Comparison of ENCODE assay signal across 24 cellular contexts in the genomic region with DNA sequence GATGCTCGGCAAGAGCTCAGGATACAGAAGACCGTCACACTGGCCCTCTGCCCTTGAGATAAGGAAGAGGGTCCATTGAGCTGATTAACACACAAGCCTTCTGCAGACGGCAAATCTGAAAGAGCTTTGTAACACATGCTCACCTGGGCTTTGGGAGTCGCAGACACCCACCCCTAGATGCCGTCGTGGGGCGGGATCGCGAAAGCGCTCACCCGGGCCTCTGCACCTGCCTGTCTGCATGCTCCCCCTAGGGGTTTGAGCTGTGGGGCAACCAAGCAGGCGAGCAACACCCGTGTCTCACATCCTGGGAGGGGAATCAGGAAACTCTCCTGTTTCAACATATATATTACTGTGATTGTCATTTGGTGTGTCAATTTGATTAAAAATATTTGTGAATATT.
"Had no signal": no experiment of that assay in that cellular context is flagged by ENCODE, and none has a peak within 500 bp of the region (broad histone marks: within the 10 kb centered on the region; RNA-seq: fewer than 3 reads in every experiment).

No MANE protein-coding gene starts in this region.

- H3K36me3 ChIP-seq: brain microvascular endothelial cell, colonic mucosa, prostate gland, right atrium auricular region had no signal

- H3K27me3 Mint-ChIP-seq: activated naive CD4-positive, alpha-beta T cell treated with anti-CD3 and anti-CD28 coated beads, Interleukin-2, amount 10 ng/mL, durations not matched to agents 7 days and 5 days; activated naive CD8-positive, alpha-beta T cell treated with anti-CD3 and anti-CD28 coated beads, Interleukin-2, amount 50 U/mL, for 24 hours; stimulated activated naive CD8-positive, alpha-beta T cell treated with anti-CD3 and anti-CD28 coated beads, Interleukin-15, amount 100 ng/mL, for 72 hours had no signal

- H3K36me3 Mint-ChIP-seq: activated naive CD4-positive, alpha-beta T cell treated with anti-CD3 and anti-CD28 coated beads, Interleukin-2, amount 10 ng/mL, durations not matched to agents 7 days and 5 days; mesothelial cell of epicardium had no signal

- H3K27me3 ChIP-seq: brain microvascular endothelial cell, colonic mucosa, right atrium auricular region had no signal

- H3K4me1 Mint-ChIP-seq: activated naive CD4-positive, alpha-beta T cell treated with anti-CD3 and anti-CD28 coated beads, Interleukin-2, amount 10 ng/mL, durations not matched to agents 7 days and 5 days; activated naive CD8-positive, alpha-beta T cell treated with anti-CD3 and anti-CD28 coated beads, Interleukin-2, amount 50 U/mL, for 24 hours; immature natural killer cell; mesothelial cell of epicardium; nephron progenitor cell; stimulated activated naive CD8-positive, alpha-beta T cell treated with anti-CD3 and anti-CD28 coated beads, Interleukin-15, amount 100 ng/mL, for 72 hours had no signal

- ATAC-seq: activated naive CD8-positive, alpha-beta T cell treated with anti-CD3 and anti-CD28 coated beads, Interleukin-2, amount 50 U/mL, for 24 hours; stimulated activated naive CD8-positive, alpha-beta T cell treated with anti-CD3 and anti-CD28 coated beads, Interleukin-15, amount 100 ng/mL, for 72 hours had no signal

- H3K27ac ChIP-seq: brain microvascular endothelial cell, colonic mucosa, prostate gland, right atrium auricular region had no signal

- H3K4me1 ChIP-seq: colonic mucosa, prostate gland, right atrium auricular region had no signal

- H3K4me3 ChIP-seq: colonic mucosa, prostate gland, right atrium auricular region had no signal

- H3K27ac Mint-ChIP-seq: activated naive CD4-positive, alpha-beta T cell treated with anti-CD3 and anti-CD28 coated beads, Interleukin-2, amount 10 ng/mL, durations not matched to agents 7 days and 5 days; activated naive CD8-positive, alpha-beta T cell treated with anti-CD3 and anti-CD28 coated beads, Interleukin-2, amount 50 U/mL, for 24 hours; immature natural killer cell; mesothelial cell of epicardium; stimulated activated naive CD8-positive, alpha-beta T cell treated with anti-CD3 and anti-CD28 coated beads, Interleukin-15, amount 100 ng/mL, for 72 hours had no signal

- H3K4me3 Mint-ChIP-seq: activated naive CD4-positive, alpha-beta T cell treated with anti-CD3 and anti-CD28 coated beads, Interleukin-2, amount 10 ng/mL, durations not matched to agents 7 days and 5 days; activated naive CD8-positive, alpha-beta T cell treated with anti-CD3 and anti-CD28 coated beads, Interleukin-2, amount 50 U/mL, for 24 hours; immature natural killer cell; mesothelial cell of epicardium; nephron progenitor cell; stimulated activated naive CD8-positive, alpha-beta T cell treated with anti-CD3 and anti-CD28 coated beads, Interleukin-15, amount 100 ng/mL, for 72 hours had no signal

- DNase-seq: activated CD4-positive, alpha-beta T cell treated with anti-CD3 and anti-CD28 coated beads, Interleukin-2, amount 50 U/mL, for 1 hour; activated CD4-positive, CD25-positive, alpha-beta regulatory T cell treated with anti-CD3 and anti-CD28 coated beads, Interleukin-2, amount 50 U/mL, for 72 hours; activated CD8-positive, alpha-beta memory T cell treated with anti-CD3 and anti-CD28 coated beads for 24 hours; activated CD8-positive, alpha-beta memory T cell treated with anti-CD3 and anti-CD28 coated beads, Interleukin-2, amount 50 U/mL, for 48 hours; activated effector memory CD4-positive, alpha-beta T cell treated with Interleukin-2 at 50 U/mL for 16 hours; activated naive CD4-positive, alpha-beta T cell treated with anti-CD3 and anti-CD28 coated beads, Interleukin-2, amount 10 ng/mL, durations not matched to agents 7 days and 5 days; activated naive CD8-positive, alpha-beta T cell treated with anti-CD3 and anti-CD28 coated beads, Interleukin-2, amount 50 U/mL, for 24 hours; activated T-cell treated with anti-CD3 and anti-CD28 coated beads, Interleukin-2, amount 50 U/mL, for 48 hours; aorta; brain microvascular endothelial cell; central memory CD4-positive, alpha-beta T cell; colonic mucosa; foreskin melanocyte; glutamatergic neuron; hypothalamus; immature natural killer cell; nephron progenitor cell; stimulated activated naive CD8-positive, alpha-beta T cell treated with anti-CD3 and anti-CD28 coated beads, Interleukin-15, amount 100 ng/mL, for 72 hours; T-helper 1 cell; T-helper 9 cell; trophoblast cell had no signal

- H3K9me3 ChIP-seq: colonic mucosa, prostate gland had no signal
